Comparison of ENCODE assay signal across 17 cellular contexts in the genomic region with DNA sequence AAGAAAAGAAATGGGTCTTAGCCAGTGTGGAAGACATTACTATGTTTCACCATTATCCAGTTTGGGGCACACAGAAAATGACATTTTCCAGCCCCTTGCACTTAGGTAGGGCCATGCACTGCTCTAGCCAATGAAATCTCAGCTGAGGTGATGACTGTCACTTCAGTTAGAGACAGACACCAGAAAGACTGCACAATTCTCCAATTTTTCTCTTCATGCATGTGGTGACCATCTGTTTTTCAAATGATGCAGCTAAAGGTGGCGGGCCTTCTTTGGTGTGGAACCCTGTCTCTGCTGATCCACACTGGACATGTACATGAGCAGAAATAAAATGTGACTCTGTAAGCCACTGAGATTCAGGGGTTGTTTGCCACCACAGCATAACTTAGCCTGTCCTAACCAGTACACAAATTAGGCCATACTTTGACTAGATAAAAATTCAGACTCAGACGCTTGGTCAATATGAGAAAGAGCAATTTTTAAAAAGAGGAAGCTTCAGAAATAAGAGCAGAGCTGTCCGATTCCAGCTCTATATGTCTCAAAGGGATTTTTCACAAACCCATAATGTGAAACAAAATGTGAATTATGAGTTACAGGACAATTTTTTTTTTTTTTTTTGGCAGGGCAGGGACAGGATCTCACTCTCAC. TPM values are rescaled to one million over a fixed set of nuclear protein-coding genes. Genes with fewer than 3 reads are reported as not detected.
DNase-seq lines count a peak whose midpoint lies in the region; ATAC-seq and TF ChIP-seq lines count a peak whose summit lies in the region.
"Had no signal": no experiment of that assay in that cellular context is flagged by ENCODE, and none has a peak within 500 bp of the region (broad histone marks: within the 10 kb centered on the region; RNA-seq: fewer than 3 reads in every experiment).

No MANE protein-coding gene starts in this region.

- H3K36me3 ChIP-seq in mammary epithelial cell (ENCODE audit: insufficient read depth, low read length) (no peaks in the 10 kb centered on the region), OCI-LY7 (ENCODE audit: insufficient read depth, low read length) (no peaks in the 10 kb centered on the region)
- H3K36me3 ChIP-seq: thoracic aorta had no signal

- dilution Hi-C loops in mammary epithelial cell (cut with HindIII; ENCODE audit: low sequenced_read_pairs), result loop anchor here (5.0 kb wide), 1 partner anchor 60 kb away; no protein-coding TSS in a partner anchor

- POLR2A ChIA-PET in MCF 10A (lab: Yijun Ruan, JAX) (interaction anchor here (0.6 to 1.2 kb wide), 3 partner anchors 12 to 80 kb away, joined by 3 read pairs; no protein-coding TSS in a partner anchor), OCI-LY7 (lab: Charles Lee) (interaction anchor here (0.5 to 1.4 kb wide), 4 partner anchors 8 to 252 kb away, joined by 3 to 4 read pairs (median 4); no protein-coding TSS in a partner anchor)

- H3K36me3 Mint-ChIP-seq in MCF 10A (ENCODE audit: insufficient read depth, unreplicated experiment), result no peaks in the 10 kb centered on the region

- in situ Hi-C loops in mammary epithelial cell (cut with MboI; ENCODE audit: low sequenced_read_pairs in 2 of 2), result no loop called here

- H3K27me3 ChIP-seq in mammary epithelial cell (ENCODE audit: insufficient read depth, low read length), result no peaks in the 10 kb centered on the region

- H3K79me2 ChIP-seq in mammary epithelial cell (ENCODE audit: insufficient read depth, low read length) (peaks cover 2% of the 10 kb centered on the region), OCI-LY7 (ENCODE audit: insufficient read depth, low read depth, low read length) (no peaks in the 10 kb centered on the region)

- no peaks in the 10 kb centered on the region for H3K27me3 Mint-ChIP-seq in MCF 10A (ENCODE audit: insufficient read depth, unreplicated experiment)
- H3K27me3 Mint-ChIP-seq: activated CD4-positive, alpha-beta T cell treated with anti-CD3 and anti-CD28 coated beads, Interleukin-2, amount 10 ng/mL, durations not matched to agents 7 days and 5 days; T-cell had no signal

- no peak overlapping the region for H3K9ac ChIP-seq in mammary epithelial cell (ENCODE audit: insufficient read depth, low read length)

- H3K27ac Mint-ChIP-seq in MCF 10A (ENCODE audit: low read depth, unreplicated experiment), result peak overlapping the region; percentile 69
- H3K27ac Mint-ChIP-seq: activated CD4-positive, alpha-beta T cell treated with anti-CD3 and anti-CD28 coated beads, Interleukin-2, amount 10 ng/mL, durations not matched to agents 7 days and 5 days; T-cell had no signal

- CTCF ChIA-PET in MCF 10A (lab: Yijun Ruan, JAX), result interaction anchor here (0.5 to 1.5 kb wide), 4 partner anchors 29 to 1692 kb away, joined by 3 to 6 read pairs (median 3); no protein-coding TSS in a partner anchor
- CTCF ChIA-PET in mammary epithelial cell (lab: Charles Lee; ENCODE audit: low non-redundant PET), result no interaction called here
- CTCF ChIA-PET in OCI-LY7 (lab: Charles Lee; ENCODE audit: unreplicated experiment), result no interaction called here

- BruUV-seq in MCF 10A (replicated peaks; lab: Mats Ljungman, UMichigan), result no TSS peak
- BruUV-seq in mammary epithelial cell (replicated peaks; lab: Mats Ljungman, UMichigan), result no TSS peak
- no TSS peak for BruUV-seq in OCI-LY7 (replicated peaks; lab: Mats Ljungman, UMichigan)

- intact Hi-C loops in MCF 10A (cut with micrococcal nuclease) (no loop called here), mammary epithelial cell (cut with micrococcal nuclease) (no loop called here), OCI-LY7 (cut with micrococcal nuclease; ENCODE audit: unreplicated experiment) (no loop called here), lower leg skin (cut with DNase I; ENCODE audit: low total_unique reads) (no loop called here)

- ATAC-seq in HG03095 (IDR thresholded peaks at IDR 0.05; ENCODE audit: unreplicated experiment) (peak; percentile 73), omental fat pad (ENCODE audit: low FRiP score) (no peak), GM21390 (IDR thresholded peaks at IDR 0.05; ENCODE audit: unreplicated experiment) (no peak)
- ATAC-seq: PC-3, T-cell had no signal

- H3K27ac ChIP-seq in mammary epithelial cell (ENCODE audit: insufficient read depth, low read depth, low read length), result no peak overlapping the region
- H3K27ac ChIP-seq in OCI-LY7 (ENCODE audit: low read depth, low read length, poor library complexity, severe bottlenecking), result no peak overlapping the region
- H3K27ac ChIP-seq: thoracic aorta had no signal

- no peaks in the 10 kb centered on the region for H3K4me1 Mint-ChIP-seq in MCF 10A (ENCODE audit: insufficient read depth, unreplicated experiment)
- H3K4me1 Mint-ChIP-seq: activated CD4-positive, alpha-beta T cell treated with anti-CD3 and anti-CD28 coated beads, Interleukin-2, amount 10 ng/mL, durations not matched to agents 7 days and 5 days had no signal

- no peaks in the 10 kb centered on the region for H3K9me3 Mint-ChIP-seq in MCF 10A (ENCODE audit: unreplicated experiment)
- H3K9me3 Mint-ChIP-seq: activated CD4-positive, alpha-beta T cell treated with anti-CD3 and anti-CD28 coated beads, Interleukin-2, amount 10 ng/mL, durations not matched to agents 7 days and 5 days; T-cell had no signal

- no peak overlapping the region for H2AFZ ChIP-seq in mammary epithelial cell (ENCODE audit: low read depth, low read length)
- H2AFZ ChIP-seq in OCI-LY7 (ENCODE audit: low read length), result peak overlapping the region; percentile 30; the same call in 1 of the 2 replicates

- no peak for TF ChIP-seq CTCF in MCF 10A (IDR thresholded peaks at IDR 0.05; ENCODE audit: unreplicated experiment)
- TF ChIP-seq CTCF in mammary epithelial cell (conservative IDR thresholded peaks at IDR 0.05 in 1 of 2, IDR thresholded peaks at IDR 0.05 in 1 of 2; ENCODE audit: extremely low read depth in 1 of 2, insufficient read depth in 1 of 2, low read depth in 1 of 2, low read length in 2 of 2), result no peak
- TF ChIP-seq CTCF in OCI-LY7 (conservative IDR thresholded peaks at IDR 0.05; ENCODE audit: low read length), result no peak
- no peak for TF ChIP-seq CTCF in lower leg skin (IDR thresholded peaks at IDR 0.05)
- TF ChIP-seq CTCF in omental fat pad (IDR thresholded peaks at IDR 0.05), result no peak

- H3K9me2 ChIP-seq in OCI-LY7 (ENCODE audit: insufficient read depth, low read length), result no peaks in the 10 kb centered on the region

- H4K20me1 ChIP-seq in mammary epithelial cell (ENCODE audit: insufficient read depth, low read length), result no peaks in the 10 kb centered on the region
- H4K20me1 ChIP-seq in OCI-LY7 (ENCODE audit: insufficient read depth, low read length), result no peaks in the 10 kb centered on the region

- no peak for TF ChIP-seq POLR2A in lower leg skin (IDR thresholded peaks at IDR 0.05)

- H3K4me2 ChIP-seq in mammary epithelial cell (ENCODE audit: insufficient read depth, low read depth, low read length) (no peak overlapping the region), OCI-LY7 (ENCODE audit: low read length) (peak overlapping the region; percentile 17; the same call in 1 of the 2 replicates)

- no peak overlapping the region for H3K4me3 ChIP-seq in mammary epithelial cell (replicated peaks in 1 of 3; ENCODE audit: insufficient read depth in 1 of 3, low read depth in 2 of 3, low read length in 3 of 3)
- H3K4me3 ChIP-seq in OCI-LY7 (ENCODE audit: low read depth, low read length, poor library complexity, severe bottlenecking), result no peak overlapping the region
- H3K4me3 ChIP-seq in lower leg skin (ENCODE audit: low read depth, poor library complexity, severe bottlenecking), result no peak overlapping the region
- H3K4me3 ChIP-seq: thoracic aorta had no signal

- DNase-seq in MCF 10A (ENCODE audit: unreplicated experiment) (no peak), mammary epithelial cell (no peak), OCI-LY7 (ENCODE audit: low spot score) (no peak), lower leg skin (ENCODE audit: low spot score in 2 of 2) (no peak), omental fat pad (ENCODE audit: low spot score) (no peak), ureter (ENCODE audit: low spot score) (no peak)
- DNase-seq: activated CD4-positive, alpha-beta T cell treated with anti-CD3 and anti-CD28 coated beads, Interleukin-2, amount 10 ng/mL, durations not matched to agents 7 days and 5 days; glutamatergic neuron; PC-3; small intestine; T-cell had no signal

- WGBS in mammary epithelial cell (ENCODE audit: low coverage, missing lambda C conversion rate), result 97% methylated on average over 3 of the region's 3 CpGs
- WGBS in lower leg skin, 2 donors, result 81 to 85% methylated on average over 3 of the region's 3 CpGs

- no peak overlapping the region for H3K4me3 Mint-ChIP-seq in MCF 10A (ENCODE audit: unreplicated experiment)
- H3K4me3 Mint-ChIP-seq: activated CD4-positive, alpha-beta T cell treated with anti-CD3 and anti-CD28 coated beads, Interleukin-2, amount 10 ng/mL, durations not matched to agents 7 days and 5 days; T-cell had no signal

- H3K9me3 ChIP-seq in mammary epithelial cell (replicated peaks; ENCODE audit: insufficient read depth, low read length) (no peaks in the 10 kb centered on the region), OCI-LY7 (ENCODE audit: low read length) (no peaks in the 10 kb centered on the region)
- H3K9me3 ChIP-seq: thoracic aorta had no signal

- H3K4me1 ChIP-seq in mammary epithelial cell (ENCODE audit: insufficient read depth, low read length), result no peaks in the 10 kb centered on the region
- H3K4me1 ChIP-seq in OCI-LY7 (ENCODE audit: insufficient read depth, low read length, poor library complexity, severe bottlenecking), result peaks cover 12% of the 10 kb centered on the region

RNA-seq across cellular contexts. Expression of gene ZNF565, which starts 6.7 kb away (rescaled TPM):
- total RNA-seq in MCF 10A (2022), result 2.9 and 3.6 TPM in 2 replicates
- total RNA-seq in mammary epithelial cell, result 1 to 10 TPM; 2.8 to 3.5 TPM
- polyA plus RNA-seq in mammary epithelial cell, result 1.5 TPM
- not detected for polyA minus RNA-seq in mammary epithelial cell
- total RNA-seq in OCI-LY7 (2014; rRNA removed; shearing (Covaris generic)), result 2.1 and 2.8 TPM in 2 replicates
- total RNA-seq in OCI-LY7 (2022), result 3.2 and 4.0 TPM in 2 replicates
- total RNA-seq in lower leg skin, result 1 to 10 TPM; 1.4 to 4.5 (median 3.7) TPM
- total RNA-seq in omental fat pad, result 1 to 10 TPM; 4.3 to 8.5 (median 6.0) TPM
- total RNA-seq in ureter, result 7.5 TPM

RNA-seq across cellular contexts. Expression of gene ZNF146, which starts 7.2 kb away (rescaled TPM):
- total RNA-seq in MCF 10A (2022), result 102 and 132 TPM in 2 replicates
- 10 to 100 TPM; 74.5 to 77.3 TPM for total RNA-seq in mammary epithelial cell
- 39.5 TPM for polyA plus RNA-seq in mammary epithelial cell
- polyA minus RNA-seq in mammary epithelial cell, result 25.0 TPM
- 67.4 and 69.4 TPM in 2 replicates for total RNA-seq in OCI-LY7 (2014; rRNA removed; shearing (Covaris generic))
- total RNA-seq in OCI-LY7 (2022), result 85.1 and 86.3 TPM in 2 replicates
- 10 to 100 TPM; 55.8 to 78.6 (median 66.5) TPM for total RNA-seq in lower leg skin
- 10 to 100 TPM; 45.6 to 89.0 (median 61.2) TPM for total RNA-seq in omental fat pad
- 70.3 TPM for total RNA-seq in ureter

RNA-seq across cellular contexts. Expression of gene COX7A1, which starts 55.5 kb away (rescaled TPM):
- total RNA-seq in MCF 10A (2022), result not detected in 2 replicates
- total RNA-seq in mammary epithelial cell, result 1 to 10 TPM in 1 of 2 donors, not detected in 1; 1.0 TPM
- not detected for polyA plus RNA-seq in mammary epithelial cell
- polyA minus RNA-seq in mammary epithelial cell, result not detected
- total RNA-seq in OCI-LY7 (2014; rRNA removed; shearing (Covaris generic)), result not detected in 2 replicates
- total RNA-seq in OCI-LY7 (2022), result not detected in 2 replicates
- 10 to 100 TPM in 1 of 4 donors, 1 to 10 TPM in 3; 1.1 to 12.9 (median 6.3) TPM for total RNA-seq in lower leg skin
- total RNA-seq in omental fat pad, result 10 to 100 TPM; 25.1 to 60.3 (median 43.9) TPM
- total RNA-seq in ureter, result 66.7 TPM
- total RNA-seq: A673; activated CD4-positive, alpha-beta T cell treated with anti-CD3 and anti-CD28 coated beads, Interleukin-2, amount 10 ng/mL, durations not matched to agents 7 days and 5 days; mononuclear cell; osteocyte; PC-3; T-cell had no signal
